ENCODE assay signal across 1 cellular context in genomic region chr4:103947617-103948016, GRCh38.
TF ChIP-seq lines count a peak whose summit lies in the region.

No MANE protein-coding gene starts in this region.

TF ChIP-seq in GM23338, 12 proteins besides CTCF, POLR2A, EP300 and RAD21 (continued from another document):
- TF ChIP-seq ZNF462 (CRISPR knock-in tag; IDR thresholded peaks at IDR 0.05) (no peak), ETS1 (IDR thresholded peaks at IDR 0.05) (no peak), NANOG (IDR thresholded peaks at IDR 0.05; ENCODE audit: borderline replicate concordance) (no peak), ZNF114 (CRISPR knock-in tag; IDR thresholded peaks at IDR 0.05) (no peak), REST (IDR thresholded peaks at IDR 0.05; ENCODE audit: unreplicated experiment) (no peak)
